Comparison of ENCODE assay signal across 8 cellular contexts in the genomic region with DNA sequence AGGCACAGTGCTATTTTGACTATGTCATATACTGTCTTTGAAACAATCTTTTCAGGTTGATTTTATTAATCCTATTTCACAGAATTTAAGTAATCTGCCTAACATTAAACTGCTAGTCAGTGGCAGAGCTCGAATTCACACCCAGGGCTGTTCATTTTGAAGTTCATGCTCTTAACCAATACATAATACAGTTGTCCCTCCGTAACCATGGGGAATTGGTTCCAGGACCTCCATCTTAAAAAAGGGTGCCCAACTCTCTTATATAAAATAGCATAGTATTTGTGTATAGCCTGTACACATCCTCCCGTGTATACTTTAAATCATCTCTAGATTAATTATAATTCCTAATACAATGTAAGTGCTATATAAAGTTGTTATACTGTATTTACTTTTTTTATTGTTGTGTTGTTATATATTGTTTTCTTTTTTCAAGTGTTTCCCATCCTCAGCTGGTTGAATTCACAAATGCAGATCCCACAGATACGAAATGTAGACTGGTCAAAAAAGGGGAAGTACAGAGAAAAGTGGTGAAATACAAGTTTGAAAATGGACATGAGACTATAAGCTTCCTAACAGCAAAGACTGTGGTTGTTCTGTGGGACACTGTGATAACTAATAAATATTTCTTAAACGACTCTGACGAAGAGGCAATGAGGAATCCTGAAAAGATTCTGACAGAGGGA. TPM values are rescaled to one million over a fixed set of nuclear protein-coding genes. Genes with fewer than 3 reads are reported as not detected.
DNase-seq lines count a peak whose midpoint lies in the region; ATAC-seq, FAIRE-seq and TF ChIP-seq lines count a peak whose summit lies in the region.

No MANE protein-coding gene starts in this region.

- no peaks in the 10 kb centered on the region for H3K27me3 ChIP-seq in astrocyte (ENCODE audit: insufficient read depth, low read length)
- no peaks in the 10 kb centered on the region for H3K27me3 ChIP-seq in PC-3 (ENCODE audit: low read length)
- no peaks in the 10 kb centered on the region for H3K27me3 ChIP-seq in prostate gland (replicated peaks; ENCODE audit: insufficient read depth)

- WGBS in prostate gland = 71% methylated on average over 6 of the region's 6 CpGs

- no peaks in the 10 kb centered on the region for H3K79me2 ChIP-seq in astrocyte (ENCODE audit: insufficient read depth, low read length)
- no peaks in the 10 kb centered on the region for H3K79me2 ChIP-seq in PC-3 (ENCODE audit: low read length)

- H3K9me2 ChIP-seq in PC-3 (replicated peaks; ENCODE audit: low read length) = no peaks in the 10 kb centered on the region

- peak overlapping the region; percentile 93 for H3K27ac Mint-ChIP-seq in astrocyte (ENCODE audit: unreplicated experiment)

- H3K9me3 Mint-ChIP-seq in astrocyte (ENCODE audit: unreplicated experiment) = no peaks in the 10 kb centered on the region

- DNase-seq in AML-193 (lab: John Stamatoyannopoulos, UW) (peak; percentile 91 to 93), astrocyte (ENCODE audit: low read depth) (no peak), PC-3 (no peak), prostate gland (ENCODE audit: low spot score) (no peak), epidermal melanocyte (ENCODE audit: insufficient read length, low spot score) (no peak)

- no peaks in the 10 kb centered on the region for H3K9me3 ChIP-seq in astrocyte (ENCODE audit: insufficient read depth, low read depth, low read length)
- no peaks in the 10 kb centered on the region for H3K9me3 ChIP-seq in PC-3 (ENCODE audit: low read length)
- H3K9me3 ChIP-seq in prostate gland = no peaks in the 10 kb centered on the region

- TF ChIP-seq CTCF in astrocyte (IDR thresholded peaks at IDR 0.05; ENCODE audit: insufficient read depth, low read depth, low read length) = no peak
- no peak for TF ChIP-seq CTCF in PC-3 (conservative IDR thresholded peaks at IDR 0.05; ENCODE audit: low read depth, low read length)
- no peak for TF ChIP-seq CTCF in prostate gland (IDR thresholded peaks at IDR 0.05)

- H3F3A ChIP-seq in PC-3 (ENCODE audit: low read length, unreplicated experiment) = no peaks in the 10 kb centered on the region

- H3K36me3 ChIP-seq in astrocyte (ENCODE audit: insufficient read depth, low read length) (no peaks in the 10 kb centered on the region), PC-3 (ENCODE audit: low read depth, low read length) (no peaks in the 10 kb centered on the region), prostate gland (no peaks in the 10 kb centered on the region)

- no peaks in the 10 kb centered on the region for H3K36me3 Mint-ChIP-seq in astrocyte (ENCODE audit: low read depth, unreplicated experiment)

- intact Hi-C loops in PC-3 (cut with micrococcal nuclease) = no loop called here
- intact Hi-C loops in prostate gland (cut with DNase I) = no loop called here

- H3K4me3 ChIP-seq in astrocyte (ENCODE audit: insufficient read depth, low read depth, low read length) = no peak overlapping the region
- no peak overlapping the region for H3K4me3 ChIP-seq in PC-3 (ENCODE audit: low read length)
- H3K4me3 ChIP-seq in prostate gland = no peak overlapping the region

- peaks cover 5% of the 10 kb centered on the region for H3K4me1 ChIP-seq in astrocyte (ENCODE audit: insufficient read depth, low read length)
- H3K4me1 ChIP-seq in PC-3 (ENCODE audit: insufficient read depth, low read length) = peaks cover 30% of the 10 kb centered on the region
- no peaks in the 10 kb centered on the region for H3K4me1 ChIP-seq in prostate gland (replicated peaks)

- no TSS peak for BruUV-seq in PC-3 (replicated peaks; lab: Mats Ljungman, UMichigan)

- ATAC-seq in GM19025 (IDR thresholded peaks at IDR 0.05; ENCODE audit: low read depth, unreplicated experiment) (peak; percentile 47), HG03196 (IDR thresholded peaks at IDR 0.05; ENCODE audit: unreplicated experiment) (peak; percentile 68), HG02970 (IDR thresholded peaks at IDR 0.05; ENCODE audit: low FRiP score, unreplicated experiment) (no peak), PC-3 (no peak)

- no peak for TF ChIP-seq POLR2A in prostate gland (IDR thresholded peaks at IDR 0.05)

- no peaks in the 10 kb centered on the region for H3K27me3 Mint-ChIP-seq in astrocyte (ENCODE audit: low read depth, unreplicated experiment)

- no peak overlapping the region for H3K4me3 Mint-ChIP-seq in astrocyte (ENCODE audit: unreplicated experiment)

- no peaks in the 10 kb centered on the region for H4K20me1 ChIP-seq in astrocyte (ENCODE audit: insufficient read depth, low read length)
- H4K20me1 ChIP-seq in PC-3 (ENCODE audit: low read length) = no peaks in the 10 kb centered on the region

- POLR2A ChIA-PET in PC-3 (lab: Charles Lee; ENCODE audit: unreplicated experiment) = no interaction called here

- no peak for FAIRE-seq in astrocyte (lab: Jason Lieb, UNC)

- peaks cover 35% of the 10 kb centered on the region for H3K4me1 Mint-ChIP-seq in astrocyte (ENCODE audit: low read depth, unreplicated experiment)

- CTCF ChIA-PET in PC-3 (lab: Charles Lee) = no interaction called here

- no peak overlapping the region for H3K4me2 ChIP-seq in astrocyte (ENCODE audit: low read length)
- no peak overlapping the region for H3K4me2 ChIP-seq in PC-3 (ENCODE audit: low read length)

- no peak overlapping the region for H2AFZ ChIP-seq in astrocyte (ENCODE audit: low read depth, low read length)
- no peak overlapping the region for H2AFZ ChIP-seq in PC-3 (ENCODE audit: low read length)

- H3K9ac ChIP-seq in astrocyte (ENCODE audit: low read length) (no peak overlapping the region), PC-3 (ENCODE audit: low read length) (no peak overlapping the region)

- H3K27ac ChIP-seq in astrocyte (ENCODE audit: low read depth, low read length) (no peak overlapping the region), PC-3 (ENCODE audit: low read length) (no peak overlapping the region), prostate gland (no peak overlapping the region)

RNA-seq across cellular contexts. Expression of gene RFX3, which starts 18.3 kb away (rescaled TPM):
- total RNA-seq in astrocyte = 12.1 and 12.6 TPM in 2 replicates
- 2.3 and 4.5 TPM in 2 replicates for total RNA-seq in PC-3 (2014; rRNA removed)
- total RNA-seq in prostate gland = 10 to 100 TPM; 10.9 to 15.5 TPM

Comparison
In these comparisons a context has a peak if more than half of its experiments do, and no peak if none do; other contexts are left out.
1. DNase-seq: peak in AML-193 (2 of 2); none in astrocyte (single experiment), PC-3 (single experiment), prostate gland (single experiment) and epidermal melanocyte (single experiment).
2. ATAC-seq: peak in GM19025 (single experiment) and HG03196 (single experiment); none in HG02970 (single experiment) and PC-3 (single experiment).